Comparison of ENCODE assay signal across 12 cellular contexts in the genomic region with DNA sequence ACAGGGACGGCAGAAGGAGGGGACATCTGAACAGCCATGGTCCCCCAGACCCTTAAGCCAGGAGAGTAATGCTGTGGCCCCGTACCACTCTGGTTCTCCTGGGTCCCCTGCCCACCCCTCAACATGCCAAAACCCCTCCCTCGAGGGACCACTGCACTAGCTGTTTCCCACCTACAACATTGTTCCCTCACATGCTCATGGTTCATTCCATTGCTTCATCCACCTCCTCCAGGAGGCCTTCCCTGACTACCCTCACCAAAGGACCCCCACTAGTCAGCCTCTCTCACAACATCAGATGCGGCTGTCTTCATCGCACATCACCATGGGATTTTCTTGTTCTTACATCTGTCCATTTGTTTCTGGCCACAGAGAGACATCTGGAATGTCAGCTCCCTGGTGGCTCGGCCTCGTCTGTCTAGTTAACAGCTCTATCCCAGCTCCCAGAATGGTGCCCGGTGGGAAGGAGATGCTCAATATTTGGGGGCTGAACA. TPM values are rescaled to one million over a fixed set of nuclear protein-coding genes. Genes with fewer than 3 reads are reported as not detected.
DNase-seq lines count a peak whose midpoint lies in the region; ATAC-seq and TF ChIP-seq lines count a peak whose summit lies in the region.
"Had no signal": no experiment of that assay in that cellular context is flagged by ENCODE, and none has a peak within 500 bp of the region (broad histone marks: within the 10 kb centered on the region; RNA-seq: fewer than 3 reads in every experiment).

No MANE protein-coding gene starts in this region.

- H3K9me3 ChIP-seq in GM23248 (ENCODE audit: low read depth) = no peaks in the 10 kb centered on the region
- no peaks in the 10 kb centered on the region for H3K9me3 ChIP-seq in naive thymus-derived CD4-positive, alpha-beta T cell (ENCODE audit: control insufficient read depth in 2 of 3, low read length in 3 of 3)
- H3K9me3 ChIP-seq in upper lobe of right lung = no peaks in the 10 kb centered on the region
- H3K9me3 ChIP-seq: left ventricle myocardium inferior had no signal

- 81 to 83% methylated on average over 8 of the region's 8 CpGs for WGBS in GM23248 (ENCODE audit: low coverage in 1 of 2, low lambda C conversion rate in 2 of 2, missing lambda C conversion rate in 2 of 2), 2 experiments

- POLR2A ChIA-PET in naive thymus-derived CD4-positive, alpha-beta T cell (lab: Charles Lee) = no interaction called here

- H3K4me3 ChIP-seq in GM23248 (peak overlapping the region; percentile 96; the same call in 1 of the 2 replicates), upper lobe of right lung (peak overlapping the region; percentile 75)
- no peak overlapping the region for H3K4me3 ChIP-seq in naive thymus-derived CD4-positive, alpha-beta T cell (ENCODE audit: low read length)

- peaks cover 13% of the 10 kb centered on the region for H3K79me2 ChIP-seq in GM23248 (ENCODE audit: insufficient read depth)

- H4K20me1 ChIP-seq in GM23248 (ENCODE audit: insufficient read depth) = no peaks in the 10 kb centered on the region

- no peak for TF ChIP-seq CTCF in chondrocyte (IDR thresholded peaks at IDR 0.05)
- TF ChIP-seq CTCF in upper lobe of right lung (IDR thresholded peaks at IDR 0.05) = no peak
- TF ChIP-seq CTCF in GM13976 (IDR thresholded peaks at IDR 0.05; ENCODE audit: borderline replicate concordance, control extremely low read depth, extremely low read depth, insufficient read depth, missing control alignments) = no peak

- DNase-seq in GM23248 (no peak), chondrocyte (ENCODE audit: low spot score) (no peak), upper lobe of right lung (no peak), GM13976 (ENCODE audit: low spot score) (no peak)
- no peak for DNase-seq in naive thymus-derived CD4-positive, alpha-beta T cell
- no peak for DNase-seq in stimulated activated CD4-positive, alpha-beta T cell treated with anti-CD3 and anti-CD28 coated beads, Interleukin-12 subunit alpha, Interleukin-12 subunit beta, amount 100 ng/mL, for 4 hours
- DNase-seq: COR-L47, left ventricle myocardium inferior, NCI-H187 treated with DMSO at 0.1 percent for 48 hours, NCI-H510A treated with DMSO at 0.1 percent for 48 hours, OCI-M1 had no signal

- no peak for ATAC-seq in naive thymus-derived CD4-positive, alpha-beta T cell
- ATAC-seq in upper lobe of right lung = no peak
- ATAC-seq in HG03342 (IDR thresholded peaks at IDR 0.05; ENCODE audit: unreplicated experiment) = no peak

- H3K4me1 ChIP-seq in GM23248 (ENCODE audit: insufficient read depth) (peaks cover 30% of the 10 kb centered on the region), upper lobe of right lung (peaks cover 24% of the 10 kb centered on the region)
- peaks cover 9 to 17% of the 10 kb centered on the region in 2 donors for H3K4me1 ChIP-seq in naive thymus-derived CD4-positive, alpha-beta T cell (ENCODE audit: control insufficient read depth in 2 of 2, insufficient read depth in 2 of 2, low read length in 2 of 2)

- peak overlapping the region; percentile 83 for H3K4me3 Mint-ChIP-seq in chondrocyte (ENCODE audit: unreplicated experiment)
- H3K4me3 Mint-ChIP-seq in naive thymus-derived CD4-positive, alpha-beta T cell = peak overlapping the region in 7 of 10 donors; percentile 10 to 97 (median 89)

- no peaks in the 10 kb centered on the region for H3K27me3 Mint-ChIP-seq in chondrocyte (ENCODE audit: low read depth)
- H3K27me3 Mint-ChIP-seq in naive thymus-derived CD4-positive, alpha-beta T cell = peaks cover 0 to 15% (median 0%) of the 10 kb centered on the region in 5 donors

- CTCF ChIA-PET in naive thymus-derived CD4-positive, alpha-beta T cell (lab: Charles Lee) = interaction anchor here (0.8 to 2.7 kb wide), 2 partner anchors 10 to 36 kb away, joined by 3 to 7 read pairs; no protein-coding TSS in a partner anchor

- no peaks in the 10 kb centered on the region for H3K36me3 Mint-ChIP-seq in chondrocyte (ENCODE audit: low read depth)
- no peaks in the 10 kb centered on the region for H3K36me3 Mint-ChIP-seq in naive thymus-derived CD4-positive, alpha-beta T cell

- no peaks in the 10 kb centered on the region for H3K9me2 ChIP-seq in GM23248 (ENCODE audit: insufficient read depth)

- H3K4me2 ChIP-seq in GM23248 (ENCODE audit: unreplicated experiment) = no peak overlapping the region

- H3K9ac ChIP-seq in GM23248 = peak overlapping the region; percentile 98

- H2AFZ ChIP-seq in GM23248 = no peak overlapping the region

- H3K9me3 Mint-ChIP-seq in chondrocyte (ENCODE audit: low read depth) = no peaks in the 10 kb centered on the region
- H3K9me3 Mint-ChIP-seq in naive thymus-derived CD4-positive, alpha-beta T cell = no peaks in the 10 kb centered on the region

- intact Hi-C loops in naive thymus-derived CD4-positive, alpha-beta T cell (cut with micrococcal nuclease) = no loop called here
- intact Hi-C loops in upper lobe of right lung (cut with DNase I) = no loop called here

- no peak overlapping the region for H3K27ac ChIP-seq in GM23248
- H3K27ac ChIP-seq in naive thymus-derived CD4-positive, alpha-beta T cell (ENCODE audit: low read depth, low read length) = no peak overlapping the region
- peak overlapping the region; percentile 37 for H3K27ac ChIP-seq in upper lobe of right lung

- no peaks in the 10 kb centered on the region for H3K27me3 ChIP-seq in GM23248 (replicated peaks; ENCODE audit: insufficient read depth)
- H3K27me3 ChIP-seq in naive thymus-derived CD4-positive, alpha-beta T cell (ENCODE audit: control insufficient read depth in 2 of 2, insufficient read depth in 2 of 2, low read length in 2 of 2) = no peaks in the 10 kb centered on the region
- no peaks in the 10 kb centered on the region for H3K27me3 ChIP-seq in upper lobe of right lung

- H3K27ac Mint-ChIP-seq in chondrocyte (ENCODE audit: unreplicated experiment) = no peak overlapping the region
- peak overlapping the region in 1 of 9 donors; percentile 56 for H3K27ac Mint-ChIP-seq in naive thymus-derived CD4-positive, alpha-beta T cell

- H3K36me3 ChIP-seq in GM23248 (ENCODE audit: low read depth) = no peaks in the 10 kb centered on the region
- no peaks in the 10 kb centered on the region for H3K36me3 ChIP-seq in naive thymus-derived CD4-positive, alpha-beta T cell (ENCODE audit: control insufficient read depth in 2 of 3, insufficient read depth in 3 of 3, low read length in 3 of 3)
- no peaks in the 10 kb centered on the region for H3K36me3 ChIP-seq in upper lobe of right lung
- H3K36me3 ChIP-seq: left ventricle myocardium inferior had no signal

- in situ Hi-C loops in GM23248 (cut with MboI) (no loop called here), GM13976 (cut with MboI; ENCODE audit: low sequenced_read_pairs, unreplicated experiment) (no loop called here)

- peaks cover 36% of the 10 kb centered on the region for H3K4me1 Mint-ChIP-seq in chondrocyte (ENCODE audit: low read depth)
- H3K4me1 Mint-ChIP-seq in naive thymus-derived CD4-positive, alpha-beta T cell = peaks cover 11 to 31% (median 21%) of the 10 kb centered on the region in 7 donors

- 0 out of 2 replicates have a peak, but pooled peaks cover 10% of the 10 kb centered on the region for H3F3A ChIP-seq in GM23248 (ENCODE audit: insufficient read depth)

RNA-seq across cellular contexts. Expression of gene DOK4, which starts 1.7 kb away (rescaled TPM):
- total RNA-seq in GM23248 (2014; rRNA removed; shearing (Covaris generic)) = 51.6 and 60.5 TPM in 2 replicates
- 44.6 and 47.1 TPM in 2 replicates for polyA plus RNA-seq in GM23248 (2016; fragmentation: Nextera tagmentation; extraction: Ambion mirVana)
- total RNA-seq in chondrocyte (23.7 to 28.5 TPM (median 26.4 TPM) in 3 replicates), upper lobe of right lung (55.1 TPM)
- 1 to 10 TPM; 2.2 to 4.0 (median 2.9) TPM for total RNA-seq in naive thymus-derived CD4-positive, alpha-beta T cell
- polyA plus RNA-seq in naive thymus-derived CD4-positive, alpha-beta T cell = 1 to 10 TPM; 1.6 to 4.6 TPM

RNA-seq across cellular contexts. Expression of gene POLR2C, which starts 22.1 kb away (rescaled TPM):
- total RNA-seq in GM23248 (2014; rRNA removed; shearing (Covaris generic)) = 152 and 163 TPM in 2 replicates
- polyA plus RNA-seq in GM23248 (2016; fragmentation: Nextera tagmentation; extraction: Ambion mirVana) = 39.6 and 40.0 TPM in 2 replicates
- total RNA-seq in chondrocyte = 38.6 to 53.0 TPM (median 44.8 TPM) in 3 replicates
- 10 to 100 TPM; 63.4 to 96.3 (median 81.4) TPM for total RNA-seq in naive thymus-derived CD4-positive, alpha-beta T cell
- polyA plus RNA-seq in naive thymus-derived CD4-positive, alpha-beta T cell = 10 to 100 TPM; 45.0 to 55.7 TPM
- total RNA-seq in upper lobe of right lung = 85.1 TPM

RNA-seq across cellular contexts. Expression of gene COQ9, which starts 37.3 kb away (rescaled TPM):
- 31.5 and 41.3 TPM in 2 replicates for total RNA-seq in GM23248 (2014; rRNA removed; shearing (Covaris generic))
- 41.4 and 41.8 TPM in 2 replicates for polyA plus RNA-seq in GM23248 (2016; fragmentation: Nextera tagmentation; extraction: Ambion mirVana)
- total RNA-seq in chondrocyte (30.9 to 40.8 TPM (median 31.6 TPM) in 3 replicates), upper lobe of right lung (35.2 TPM)
- total RNA-seq in naive thymus-derived CD4-positive, alpha-beta T cell = 10 to 100 TPM; 16.4 to 45.4 (median 36.6) TPM
- polyA plus RNA-seq in naive thymus-derived CD4-positive, alpha-beta T cell = 10 to 100 TPM; 25.7 to 51.7 TPM

RNA-seq across cellular contexts. Expression of gene CIAPIN1, which starts 37.4 kb away (rescaled TPM):
- 35.7 TPM in 2 replicates for total RNA-seq in GM23248 (2014; rRNA removed; shearing (Covaris generic))
- polyA plus RNA-seq in GM23248 (2016; fragmentation: Nextera tagmentation; extraction: Ambion mirVana) = 45.1 and 55.2 TPM in 2 replicates
- total RNA-seq in chondrocyte = 43.3 to 48.9 TPM (median 46.8 TPM) in 3 replicates
- 10 to 100 TPM; 33.6 to 52.8 (median 35.8) TPM for total RNA-seq in naive thymus-derived CD4-positive, alpha-beta T cell
- 100 to 1,000 TPM in 1 of 2 donors, 10 to 100 TPM in 1; 65.2 to 119 TPM for polyA plus RNA-seq in naive thymus-derived CD4-positive, alpha-beta T cell
- total RNA-seq in upper lobe of right lung = 31.2 TPM

RNA-seq across cellular contexts. Expression of gene CCDC102A, which starts 51.8 kb away (rescaled TPM):
- total RNA-seq in GM23248 (2014; rRNA removed; shearing (Covaris generic)) = 17.7 and 20.6 TPM in 2 replicates
- 3.9 and 4.6 TPM in 2 replicates for polyA plus RNA-seq in GM23248 (2016; fragmentation: Nextera tagmentation; extraction: Ambion mirVana)
- total RNA-seq in chondrocyte (20.9 to 27.2 TPM (median 22.4 TPM) in 3 replicates), upper lobe of right lung (11.3 TPM)
- total RNA-seq in naive thymus-derived CD4-positive, alpha-beta T cell = 10 to 100 TPM in 1 of 5 experiments, 1 to 10 TPM in 4; 3.5 to 12.7 (median 7.1) TPM
- 1 to 10 TPM; 3.0 to 9.4 TPM for polyA plus RNA-seq in naive thymus-derived CD4-positive, alpha-beta T cell
